Comparison of ENCODE assay signal across 9 cellular contexts in genomic region chr6:167699141-167700036, GRCh38.
DNase-seq lines count a peak whose midpoint lies in the region; ATAC-seq, FAIRE-seq and TF ChIP-seq lines count a peak whose summit lies in the region.
"Had no signal": no experiment of that assay in that cellular context is flagged by ENCODE, and none has a peak within 500 bp of the region (broad histone marks: within the 10 kb centered on the region; RNA-seq: fewer than 3 reads in every experiment).

No MANE protein-coding gene starts in this region.

- no peak for FAIRE-seq in pancreas (lab: Jason Lieb, UNC)
- FAIRE-seq: colon had no signal

- no peaks in the 10 kb centered on the region for H3K9me3 Mint-ChIP-seq in activated CD4-positive, alpha-beta memory T cell treated with anti-CD3 and anti-CD28 coated beads for 36 hours

- peak; percentile 71 for DNase-seq in Ammon's horn (ENCODE audit: low spot score)
- peak; percentile 61 for DNase-seq in GM20000 (ENCODE audit: low spot score)
- DNase-seq in activated CD4-positive, alpha-beta memory T cell treated with anti-CD3 and anti-CD28 coated beads for 36 hours, result peak; percentile 78
- DNase-seq in esophagus muscularis mucosa (ENCODE audit: extremely low spot score), result no peak
- DNase-seq in pancreas, result peak in 1 of 6 donors; percentile 36
- DNase-seq in uterus, result peak; percentile 61 to 73
- DNase-seq in GM03348 (ENCODE audit: low spot score), result no peak

- WGBS in esophagus muscularis mucosa, result 42% methylated on average over 13 of the region's 21 CpGs
- 77% methylated on average over 21 of the region's 21 CpGs for WGBS in pancreas, 2 donors

- intact Hi-C loops in activated CD4-positive, alpha-beta memory T cell treated with anti-CD3 and anti-CD28 coated beads for 36 hours (cut with micrococcal nuclease), result no loop called here
- intact Hi-C loops in esophagus muscularis mucosa (cut with DNase I) (no loop called here), pancreas (cut with DNase I) (no loop called here), uterus (cut with DNase I; ENCODE audit: low total_unique reads) (no loop called here)

- ATAC-seq in HG03575 (IDR thresholded peaks at IDR 0.05; ENCODE audit: extremely low read depth, insufficient number of reproducible peaks, low FRiP score, unreplicated experiment) (peak; percentile 88), pancreas (peak; percentile 38 to 92 (median 84))

- H3K27me3 Mint-ChIP-seq in activated CD4-positive, alpha-beta memory T cell treated with anti-CD3 and anti-CD28 coated beads for 36 hours, result peaks cover 11% of the 10 kb centered on the region

- H3K36me3 ChIP-seq in esophagus muscularis mucosa (no peaks in the 10 kb centered on the region), pancreas (no peaks in the 10 kb centered on the region), uterus (no peaks in the 10 kb centered on the region)

- H3K4me1 ChIP-seq in esophagus muscularis mucosa (peaks cover 0 to 15% (median 10%) of the 10 kb centered on the region in 4 donors), pancreas (no peaks in the 10 kb centered on the region), uterus (no peaks in the 10 kb centered on the region)

- TF ChIP-seq CTCF in GM20000 (IDR thresholded peaks at IDR 0.05; ENCODE audit: extremely low read depth, missing control alignments) (no peak), esophagus muscularis mucosa (IDR thresholded peaks at IDR 0.05) (no peak), pancreas (IDR thresholded peaks at IDR 0.05) (no peak), uterus (IDR thresholded peaks at IDR 0.05) (no peak)

- no peak for TF ChIP-seq EP300 in esophagus muscularis mucosa (IDR thresholded peaks at IDR 0.05)

- H3K36me3 Mint-ChIP-seq in activated CD4-positive, alpha-beta memory T cell treated with anti-CD3 and anti-CD28 coated beads for 36 hours, result no peaks in the 10 kb centered on the region

- peak overlapping the region in 1 of 4 donors; percentile 3 for H3K4me3 ChIP-seq in esophagus muscularis mucosa
- no peak overlapping the region for H3K4me3 ChIP-seq in pancreas
- H3K4me3 ChIP-seq in uterus, result no peak overlapping the region

- TF ChIP-seq POLR2A in esophagus muscularis mucosa (IDR thresholded peaks at IDR 0.05; ENCODE audit: low read depth) (no peak), uterus (IDR thresholded peaks at IDR 0.05) (no peak)

- H3K27ac Mint-ChIP-seq in activated CD4-positive, alpha-beta memory T cell treated with anti-CD3 and anti-CD28 coated beads for 36 hours, result peak overlapping the region; percentile 77

- POLR2A ChIA-PET in activated CD4-positive, alpha-beta memory T cell treated with anti-CD3 and anti-CD28 coated beads for 36 hours (lab: Charles Lee), result no interaction called here

- H3K27ac ChIP-seq in esophagus muscularis mucosa (replicated peaks in 1 of 4) (peak overlapping the region; percentile 48 to 70 (median 66)), pancreas (peak overlapping the region in 2 of 4 donors; percentile 76 to 84), uterus (peak overlapping the region; percentile 73 to 86)

- H3K27me3 ChIP-seq in esophagus muscularis mucosa (peaks cover 0 to 17% (median 0%) of the 10 kb centered on the region in 4 donors), pancreas (no peaks in the 10 kb centered on the region), uterus (no peaks in the 10 kb centered on the region)

- peaks cover 18% of the 10 kb centered on the region for H3K4me1 Mint-ChIP-seq in activated CD4-positive, alpha-beta memory T cell treated with anti-CD3 and anti-CD28 coated beads for 36 hours (ENCODE audit: low read depth)

- H3K4me3 Mint-ChIP-seq in activated CD4-positive, alpha-beta memory T cell treated with anti-CD3 and anti-CD28 coated beads for 36 hours, result peak overlapping the region; percentile 45

- CTCF ChIA-PET in activated CD4-positive, alpha-beta memory T cell treated with anti-CD3 and anti-CD28 coated beads for 36 hours (lab: Charles Lee), result no interaction called here

- no peaks in the 10 kb centered on the region for H3K9me3 ChIP-seq in esophagus muscularis mucosa
- no peaks in the 10 kb centered on the region for H3K9me3 ChIP-seq in pancreas
- no peaks in the 10 kb centered on the region for H3K9me3 ChIP-seq in uterus

Comparison
In these comparisons a context has a peak if more than half of its experiments do, and no peak if none do; other contexts are left out.
1. DNase-seq: peak in Ammon's horn (single experiment), GM20000 (single experiment), activated CD4-positive, alpha-beta memory T cell treated with anti-CD3 and anti-CD28 coated beads for 36 hours (single experiment) and uterus (2 of 2); none in esophagus muscularis mucosa (single experiment) and GM03348 (single experiment).